ENCODE assay signal across 1 cellular context in the genomic region with DNA sequence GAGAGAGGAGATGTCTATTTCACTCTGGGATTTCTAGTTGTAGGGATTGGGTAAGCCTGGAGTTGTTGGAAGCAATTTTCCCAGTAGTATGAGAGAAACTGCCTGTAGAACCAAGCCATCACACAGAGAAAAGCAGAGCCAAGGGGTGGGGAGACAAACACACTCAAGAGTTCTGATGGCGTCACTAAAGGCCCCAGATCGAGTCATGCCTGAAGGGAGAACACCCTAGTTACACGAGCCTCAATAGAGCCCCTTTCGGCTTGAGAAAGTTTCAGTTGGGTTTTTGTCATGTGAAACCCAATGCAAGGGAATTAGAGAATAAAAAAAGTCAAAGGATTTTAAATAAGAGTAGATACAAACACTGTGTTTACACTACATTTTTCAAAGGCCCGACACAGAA.
TF ChIP-seq lines count a peak whose summit lies in the region.

No MANE protein-coding gene starts in this region.

TF ChIP-seq in GM12878, 131 proteins besides CTCF, POLR2A, EP300 and RAD21 (continued from another document):
- TF ChIP-seq ELK1 (IDR thresholded peaks at IDR 0.05; ENCODE audit: low read depth, low read length) (no peak), SP1 (IDR thresholded peaks at IDR 0.05; ENCODE audit: low read depth, low read length) (no peak), CUX1 (IDR thresholded peaks at IDR 0.05; ENCODE audit: insufficient replicate concordance, low read depth, low read length) (no peak), RCOR1 (conservative IDR thresholded peaks at IDR 0.05; ENCODE audit: low read depth, low read length) (no peak), PML (IDR thresholded peaks at IDR 0.05; ENCODE audit: low read length) (no peak), TCF3 (IDR thresholded peaks at IDR 0.05; ENCODE audit: borderline replicate concordance, insufficient read depth, low read depth, low read length) (no peak), PAX5 (IDR thresholded peaks at IDR 0.05; ENCODE audit: borderline replicate concordance, low read depth, low read length) (no peak), STAT1 (conservative IDR thresholded peaks at IDR 0.05) (no peak), TAF1 (IDR thresholded peaks at IDR 0.05; ENCODE audit: borderline replicate concordance, low read depth, low read length) (no peak), NRF1 (conservative IDR thresholded peaks at IDR 0.05; ENCODE audit: low read depth, low read length) (no peak), ESRRA (IDR thresholded peaks at IDR 0.05; ENCODE audit: low read length) (no peak), CEBPB (IDR thresholded peaks at IDR 0.05; ENCODE audit: borderline replicate concordance in 1 of 2, low read depth in 2 of 2, low read length in 2 of 2) (no peak)
- TF ChIP-seq, protein P1, sequence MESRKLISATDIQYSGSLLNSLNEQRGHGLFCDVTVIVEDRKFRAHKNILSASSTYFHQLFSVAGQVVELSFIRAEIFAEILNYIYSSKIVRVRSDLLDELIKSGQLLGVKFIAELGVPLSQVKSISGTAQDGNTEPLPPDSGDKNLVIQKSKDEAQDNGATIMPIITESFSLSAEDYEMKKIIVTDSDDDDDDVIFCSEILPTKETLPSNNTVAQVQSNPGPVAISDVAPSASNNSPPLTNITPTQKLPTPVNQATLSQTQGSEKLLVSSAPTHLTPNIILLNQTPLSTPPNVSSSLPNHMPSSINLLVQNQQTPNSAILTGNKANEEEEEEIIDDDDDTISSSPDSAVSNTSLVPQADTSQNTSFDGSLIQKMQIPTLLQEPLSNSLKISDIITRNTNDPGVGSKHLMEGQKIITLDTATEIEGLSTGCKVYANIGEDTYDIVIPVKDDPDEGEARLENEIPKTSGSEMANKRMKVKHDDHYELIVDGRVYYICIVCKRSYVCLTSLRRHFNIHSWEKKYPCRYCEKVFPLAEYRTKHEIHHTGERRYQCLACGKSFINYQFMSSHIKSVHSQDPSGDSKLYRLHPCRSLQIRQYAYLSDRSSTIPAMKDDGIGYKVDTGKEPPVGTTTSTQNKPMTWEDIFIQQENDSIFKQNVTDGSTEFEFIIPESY (IDR thresholded peaks at IDR 0.05) = no peak
- TF ChIP-seq, protein P2, sequence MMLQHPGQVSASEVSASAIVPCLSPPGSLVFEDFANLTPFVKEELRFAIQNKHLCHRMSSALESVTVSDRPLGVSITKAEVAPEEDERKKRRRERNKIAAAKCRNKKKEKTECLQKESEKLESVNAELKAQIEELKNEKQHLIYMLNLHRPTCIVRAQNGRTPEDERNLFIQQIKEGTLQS (IDR thresholded peaks at IDR 0.05; ENCODE audit: borderline replicate concordance, extremely low read depth, low read depth, low read length) = no peak
- TF ChIP-seq, protein P3, sequence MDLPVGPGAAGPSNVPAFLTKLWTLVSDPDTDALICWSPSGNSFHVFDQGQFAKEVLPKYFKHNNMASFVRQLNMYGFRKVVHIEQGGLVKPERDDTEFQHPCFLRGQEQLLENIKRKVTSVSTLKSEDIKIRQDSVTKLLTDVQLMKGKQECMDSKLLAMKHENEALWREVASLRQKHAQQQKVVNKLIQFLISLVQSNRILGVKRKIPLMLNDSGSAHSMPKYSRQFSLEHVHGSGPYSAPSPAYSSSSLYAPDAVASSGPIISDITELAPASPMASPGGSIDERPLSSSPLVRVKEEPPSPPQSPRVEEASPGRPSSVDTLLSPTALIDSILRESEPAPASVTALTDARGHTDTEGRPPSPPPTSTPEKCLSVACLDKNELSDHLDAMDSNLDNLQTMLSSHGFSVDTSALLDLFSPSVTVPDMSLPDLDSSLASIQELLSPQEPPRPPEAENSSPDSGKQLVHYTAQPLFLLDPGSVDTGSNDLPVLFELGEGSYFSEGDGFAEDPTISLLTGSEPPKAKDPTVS (IDR thresholded peaks at IDR 0.05; ENCODE audit: low read depth, low read length) = no peak
